In genomic region chr11:61793084-61793828, GRCh38 we compare ENCODE assay signal across 8 cellular contexts. TPM values are rescaled to one million over a fixed set of nuclear protein-coding genes. Genes with fewer than 3 reads are reported as not detected.
DNase-seq lines count a peak whose midpoint lies in the region; ATAC-seq, FAIRE-seq and TF ChIP-seq lines count a peak whose summit lies in the region.

No MANE protein-coding gene starts in this region.

- CTCF ChIA-PET in Calu3 (lab: Charles Lee) (interaction anchor here (1.0 to 1.6 kb wide), 4 partner anchors 22 to 40 kb away, joined by 3 to 15 read pairs (median 4); partner anchors contain the start of gene FADS1), HCT116 (lab: Charles Lee) (interaction anchor here (0.8 to 2.4 kb wide), 4 partner anchors 46 to 315 kb away, joined by 3 to 9 read pairs (median 3); partner anchors contain the start of gene BEST1), SK-N-SH (lab: Yijun Ruan, JAX) (interaction anchor here (1.0 to 12.0 kb wide), 11 partner anchors 10 to 315 kb away, joined by 3 to 285 read pairs (median 4); partner anchors contain the start of genes FADS1 and MYRF)

- peaks cover 79% of the 10 kb centered on the region for H3K79me2 ChIP-seq in HCT116 (ENCODE audit: insufficient read depth, low read length)
- peaks cover 84% of the 10 kb centered on the region for H3K79me2 ChIP-seq in SK-N-SH (ENCODE audit: insufficient read depth)

- H3K4me1 ChIP-seq in HCT116 (ENCODE audit: control insufficient read depth in 1 of 2, insufficient read depth in 2 of 2, low read length in 2 of 2): peaks cover 4 to 16% of the 10 kb centered on the region in 2 experiments; a peak in 2 of 4 replicates
- peaks cover 5 to 19% of the 10 kb centered on the region in 2 experiments; a peak in 3 of 4 replicates for H3K4me1 ChIP-seq in SK-N-SH (ENCODE audit: control insufficient read depth in 1 of 2, insufficient read depth in 2 of 2, low read depth in 1 of 2, low read length in 1 of 2)

- no peak for DNase-seq in Calu3
- DNase-seq in HCT116 (ENCODE audit: low read depth, low spot score): no peak
- peak; percentile 55 for DNase-seq in SK-N-SH
- no peak for DNase-seq in fibroblast of pulmonary artery (ENCODE audit: low read depth)
- DNase-seq in skeletal muscle cell (ENCODE audit: low read depth): no peak
- DNase-seq in MV-4-11 (lab: John Stamatoyannopoulos, UW): no peak
- no peak for DNase-seq in frontal cortex (ENCODE audit: low spot score in 2 of 2)
- no peak for DNase-seq in midbrain (lab: John Stamatoyannopoulos, UW)

- H3K27me3 ChIP-seq in HCT116 (ENCODE audit: insufficient read depth, low read length) (no peaks in the 10 kb centered on the region), SK-N-SH (ENCODE audit: insufficient read depth) (no peaks in the 10 kb centered on the region)

- H3K4me3 ChIP-seq in HCT116 (replicated peaks in 1 of 2; ENCODE audit: low read depth in 1 of 2, low read length in 2 of 2) (peak overlapping the region; percentile 96 to 100), SK-N-SH (ENCODE audit: low read depth in 2 of 2, low read length in 1 of 2) (peak overlapping the region; percentile 95 to 98), fibroblast of pulmonary artery (replicated peaks; ENCODE audit: low read depth, low read length) (peak overlapping the region; percentile 78), skeletal muscle cell (ENCODE audit: low read depth, low read length) (peak overlapping the region; percentile 79)

- 3% methylated on average over 29 of the region's 29 CpGs for WGBS in SK-N-SH (ENCODE audit: low lambda C conversion rate)

- H3K9me3 ChIP-seq in HCT116 (ENCODE audit: control insufficient read depth in 1 of 2, insufficient read depth in 1 of 2, low read depth in 1 of 2, low read length in 2 of 2) (no peaks in the 10 kb centered on the region), SK-N-SH (no peaks in the 10 kb centered on the region)

- no peak for FAIRE-seq in frontal cortex (lab: Jason Lieb, UNC)

- no peak overlapping the region for H2AFZ ChIP-seq in HCT116 (ENCODE audit: low read depth, low read length, poor library complexity, severe bottlenecking)
- H2AFZ ChIP-seq in SK-N-SH (ENCODE audit: low read depth): peak overlapping the region; percentile 85

- peak overlapping the region; percentile 99 for H3K27ac Mint-ChIP-seq in Calu3 (ENCODE audit: unreplicated experiment)

- H3K4me1 Mint-ChIP-seq in Calu3 (ENCODE audit: low read depth, unreplicated experiment): peaks cover 36% of the 10 kb centered on the region

- peaks cover 21 to 52% of the 10 kb centered on the region in 2 experiments for H3K36me3 ChIP-seq in HCT116 (ENCODE audit: control insufficient read depth in 1 of 2, insufficient read depth in 2 of 2, low read length in 2 of 2)
- peaks cover 23 to 38% of the 10 kb centered on the region in 2 experiments for H3K36me3 ChIP-seq in SK-N-SH (replicated peaks in 1 of 2; ENCODE audit: control insufficient read depth in 1 of 2, insufficient read depth in 2 of 2, low read length in 1 of 2)

- no peaks in the 10 kb centered on the region for H3K9me2 ChIP-seq in HCT116 (ENCODE audit: insufficient read depth)
- H3K9me2 ChIP-seq in SK-N-SH: no peaks in the 10 kb centered on the region

- TF ChIP-seq RAD21 in HCT116 (IDR thresholded peaks at IDR 0.05; ENCODE audit: low read depth) (no peak), SK-N-SH (IDR thresholded peaks at IDR 0.05; ENCODE audit: low read length) (no peak)

- no peak for TF ChIP-seq POLR2A in HCT116 (IDR thresholded peaks at IDR 0.05; ENCODE audit: borderline replicate concordance, extremely low read depth, insufficient read depth, insufficient read length)

- H3K9ac ChIP-seq in HCT116 (ENCODE audit: low read length) (peak overlapping the region; percentile 99), SK-N-SH (peak overlapping the region; percentile 99)

- TSS peak; percentile 71 for BruUV-seq in Calu3 (replicated peaks; lab: Mats Ljungman, UMichigan)
- TSS peak; percentile 73 for BruUV-seq in HCT116 (replicated peaks; lab: Mats Ljungman, UMichigan)

- intact Hi-C loops in Calu3 (cut with micrococcal nuclease; ENCODE audit: unreplicated experiment): loop anchor here (10.0 kb wide), 2 partner anchors 102 to 152 kb away; partner anchors contain the start of gene FADS3
- intact Hi-C loops in HCT116 (cut with micrococcal nuclease): no loop called here

- POLR2A ChIA-PET in HCT116 (lab: Charles Lee) (interaction anchor here (1.0 to 2.8 kb wide), 3 partner anchors 12 to 155 kb away, joined by 4 to 14 read pairs (median 6); no protein-coding TSS in a partner anchor), SK-N-SH (lab: Yijun Ruan, JAX) (interaction anchor here (0.7 to 2.3 kb wide), 12 partner anchors 10 to 431 kb away, joined by 3 to 47 read pairs (median 4); partner anchors contain the start of genes FADS1, FADS2 and TMEM138)

- no peaks in the 10 kb centered on the region for H3K9me3 Mint-ChIP-seq in Calu3 (ENCODE audit: low read depth, unreplicated experiment)

- TF ChIP-seq CTCF in Calu3 (IDR thresholded peaks at IDR 0.05; ENCODE audit: unreplicated experiment) (no peak), HCT116 (IDR thresholded peaks at IDR 0.05 in 2 of 3, conservative IDR thresholded peaks at IDR 0.05 in 1 of 3; ENCODE audit: borderline replicate concordance in 1 of 3, insufficient read depth in 1 of 3, low read depth in 2 of 3, low read length in 2 of 3) (no peak), SK-N-SH (IDR thresholded peaks at IDR 0.05) (no peak), fibroblast of pulmonary artery (IDR thresholded peaks at IDR 0.05; ENCODE audit: low read length, missing control alignments) (no peak)

- H3K36me3 Mint-ChIP-seq in Calu3 (ENCODE audit: insufficient read depth, unreplicated experiment): peaks cover 70% of the 10 kb centered on the region

- H3K4me3 Mint-ChIP-seq in Calu3 (ENCODE audit: low read depth, unreplicated experiment): peak overlapping the region; percentile 93

- H4K20me1 ChIP-seq in HCT116 (ENCODE audit: insufficient read depth) (peaks cover 10% of the 10 kb centered on the region; the same call in 1 of the 2 replicates), SK-N-SH (ENCODE audit: insufficient read depth) (no peaks in the 10 kb centered on the region; the same call in 1 of the 2 replicates)

- H3F3A ChIP-seq in SK-N-SH (replicated peaks; ENCODE audit: insufficient read depth): peaks cover 18% of the 10 kb centered on the region

- ATAC-seq in HCT116: peak; percentile 46

- RAD21 ChIA-PET in HCT116 (lab: Charles Lee; ENCODE audit: low non-redundant PET in 1 of 2, low total read pairs in 2 of 2, uncharacterized antibody in 2 of 2, unreplicated experiment in 2 of 2): no interaction called here

- H3K27me3 Mint-ChIP-seq in Calu3 (ENCODE audit: unreplicated experiment): no peaks in the 10 kb centered on the region

- H3K27ac ChIP-seq in HCT116 (ENCODE audit: low read depth, low read length) (peak overlapping the region; percentile 94), SK-N-SH (ENCODE audit: low read depth in 2 of 2, low read length in 1 of 2) (peak overlapping the region; percentile 99 to 100)

- peak overlapping the region; percentile 90 for H3K4me2 ChIP-seq in HCT116 (ENCODE audit: low read length)
- H3K4me2 ChIP-seq in SK-N-SH: peak overlapping the region; percentile 91

- no peak for TF ChIP-seq EP300 in SK-N-SH (IDR thresholded peaks at IDR 0.05; ENCODE audit: borderline replicate concordance in 1 of 2, low read depth in 1 of 2, low read length in 1 of 2)

TF ChIP-seq in HCT116, 20 proteins besides CTCF, POLR2A, EP300 and RAD21:
- peak; percentile 55; the same call in 1 of the 2 replicates for TF ChIP-seq ZFX (IDR thresholded peaks at IDR 0.05)
- TF ChIP-seq ATF3 (IDR thresholded peaks at IDR 0.05): no peak

TF ChIP-seq in SK-N-SH, 30 proteins besides CTCF, POLR2A, EP300 and RAD21 (continues in another document):
- peak; percentile 6; the same call in 1 of the 2 replicates for TF ChIP-seq MXI1 (IDR thresholded peaks at IDR 0.05; ENCODE audit: low read depth, low read length)

RNA-seq across cellular contexts. Expression of gene FEN1, which starts 0.5 kb away (rescaled TPM):
- total RNA-seq in Calu3 (2022): 72.4 TPM in 2 replicates
- 89.5 TPM for total RNA-seq in HCT116 (2021; ENCODE audit: unreplicated experiment)
- polyA plus RNA-seq in HCT116 (2012): 53.8 and 55.2 TPM in 2 replicates
- polyA plus RNA-seq in SK-N-SH (2012; rRNA removed): 35.9 and 39.5 TPM in 2 replicates
- polyA plus RNA-seq in SK-N-SH (2012; cell fraction: cytosol; rRNA removed): 33.0 and 38.9 TPM in 2 replicates
- polyA plus RNA-seq in SK-N-SH (2012; cell fraction: nucleus; rRNA removed): 16.8 and 18.5 TPM in 2 replicates
- 15.9 TPM for total RNA-seq in frontal cortex

RNA-seq across cellular contexts. Expression of gene TMEM258, which starts 0.9 kb away (rescaled TPM):
- total RNA-seq in Calu3 (2022): 140 and 146 TPM in 2 replicates
- 160 TPM for total RNA-seq in HCT116 (2021; ENCODE audit: unreplicated experiment)
- 403 and 404 TPM in 2 replicates for polyA plus RNA-seq in HCT116 (2012)
- 454 and 617 TPM in 2 replicates for polyA plus RNA-seq in SK-N-SH (2012; rRNA removed)
- 466 and 537 TPM in 2 replicates for polyA plus RNA-seq in SK-N-SH (2012; cell fraction: cytosol; rRNA removed)
- 90.9 and 135 TPM in 2 replicates for polyA plus RNA-seq in SK-N-SH (2012; cell fraction: nucleus; rRNA removed)
- total RNA-seq in frontal cortex: 62.4 TPM

RNA-seq across cellular contexts. Expression of gene FADS1, which starts 23.5 kb away (rescaled TPM):
- total RNA-seq in Calu3 (2022): 55.6 and 74.1 TPM in 2 replicates
- 56.6 TPM for total RNA-seq in HCT116 (2021; ENCODE audit: unreplicated experiment)
- 28.8 and 36.3 TPM in 2 replicates for polyA plus RNA-seq in HCT116 (2012)
- polyA plus RNA-seq in SK-N-SH (2012; rRNA removed): 20.6 and 26.4 TPM in 2 replicates
- polyA plus RNA-seq in SK-N-SH (2012; cell fraction: cytosol; rRNA removed): 13.8 and 18.5 TPM in 2 replicates
- polyA plus RNA-seq in SK-N-SH (2012; cell fraction: nucleus; rRNA removed): 17.8 and 27.8 TPM in 2 replicates
- total RNA-seq in frontal cortex: 81.9 TPM

RNA-seq across cellular contexts. Expression of gene FADS2, which starts 34.8 kb away (rescaled TPM):
- total RNA-seq in Calu3 (2022) (8.5 and 19.2 TPM in 2 replicates), HCT116 (2021; ENCODE audit: unreplicated experiment) (17.1 TPM), frontal cortex (121 TPM)
- 17.3 and 18.8 TPM in 2 replicates for polyA plus RNA-seq in HCT116 (2012)
- polyA plus RNA-seq in SK-N-SH (2012; rRNA removed): 67.8 and 77.1 TPM in 2 replicates
- polyA plus RNA-seq in SK-N-SH (2012; cell fraction: cytosol; rRNA removed): 35.0 and 46.7 TPM in 2 replicates
- polyA plus RNA-seq in SK-N-SH (2012; cell fraction: nucleus; rRNA removed): 81.1 and 91.8 TPM in 2 replicates

RNA-seq across cellular contexts. Expression of gene MYRF, which starts 40.8 kb away (rescaled TPM):
- total RNA-seq in Calu3 (2022): 91.4 and 139 TPM in 2 replicates
- 52.3 TPM for total RNA-seq in HCT116 (2021; ENCODE audit: unreplicated experiment)
- polyA plus RNA-seq in HCT116 (2012): 49.0 and 50.1 TPM in 2 replicates
- 1.8 and 2.8 TPM in 2 replicates for polyA plus RNA-seq in SK-N-SH (2012; rRNA removed)
- 0.97 and 1.4 TPM in 2 replicates for polyA plus RNA-seq in SK-N-SH (2012; cell fraction: cytosol; rRNA removed)
- polyA plus RNA-seq in SK-N-SH (2012; cell fraction: nucleus; rRNA removed): 8.2 and 10.0 TPM in 2 replicates
- total RNA-seq in frontal cortex: 0.82 TPM
